ENCODE assay signal across 23 cellular contexts in the genomic region with DNA sequence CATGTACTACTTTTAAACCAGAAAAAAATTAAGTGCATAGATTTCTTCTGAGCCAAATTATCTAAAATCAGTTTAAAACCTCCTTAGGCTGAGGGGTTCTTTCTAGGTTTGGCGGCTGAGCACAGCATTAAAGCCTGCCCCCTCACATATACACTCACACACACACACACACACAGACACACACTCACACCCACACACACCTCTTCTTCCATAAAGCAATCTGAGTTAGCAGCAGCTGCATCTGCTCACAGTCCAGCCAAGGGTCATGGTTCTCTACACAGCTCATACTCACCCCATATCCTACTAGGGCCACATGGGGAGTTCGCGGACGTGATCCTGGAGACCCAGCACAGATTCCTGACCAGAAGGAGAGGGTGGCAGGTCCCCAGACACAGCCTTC. TPM values are rescaled to one million over a fixed set of nuclear protein-coding genes. Genes with fewer than 3 reads are reported as not detected.
DNase-seq lines count a peak whose midpoint lies in the region; ATAC-seq and TF ChIP-seq lines count a peak whose summit lies in the region.
"Had no signal": no experiment of that assay in that cellular context is flagged by ENCODE, and none has a peak within 500 bp of the region (broad histone marks: within the 10 kb centered on the region; RNA-seq: fewer than 3 reads in every experiment).

No MANE protein-coding gene starts in this region.

- H3K36me3 Mint-ChIP-seq in WTC11: no peaks in the 10 kb centered on the region

- POLR2A ChIA-PET in WTC11 (lab: Charles Lee): no interaction called here
- POLR2A ChIA-PET in HEK293T (lab: Yijun Ruan, JAX): no interaction called here

- H3K27me3 Mint-ChIP-seq in WTC11 (ENCODE audit: low read depth): peaks cover 2% of the 10 kb centered on the region; the same call in 1 of the 2 replicates

- TF ChIP-seq CTCF in cardiac muscle cell (IDR thresholded peaks at IDR 0.05; ENCODE audit: low read depth, low read length): no peak
- TF ChIP-seq CTCF in right atrium auricular region (IDR thresholded peaks at IDR 0.05): no peak
- no peak for TF ChIP-seq CTCF in WTC11 (IDR thresholded peaks at IDR 0.05)

- no peaks in the 10 kb centered on the region for H3K27me3 ChIP-seq in cardiac muscle cell
- no peaks in the 10 kb centered on the region for H3K27me3 ChIP-seq in right atrium auricular region

- H3K4me1 Mint-ChIP-seq in WTC11: peaks cover 27% of the 10 kb centered on the region

- peak overlapping the region; percentile 56 for H3K27ac ChIP-seq in cardiac muscle cell
- H3K27ac ChIP-seq in right atrium auricular region: no peak overlapping the region
- H3K27ac ChIP-seq: GM23248 had no signal

- H3K4me1 ChIP-seq in cardiac muscle cell (ENCODE audit: low read depth) (peaks cover 19% of the 10 kb centered on the region), right atrium auricular region (no peaks in the 10 kb centered on the region)

- CTCF ChIA-PET in WTC11 (lab: Charles Lee) (interaction anchor here (1.0 to 1.8 kb wide), 3 partner anchors 13 to 89 kb away, joined by 5 to 9 read pairs (median 7); no protein-coding TSS in a partner anchor), HEK293T (lab: Yijun Ruan, JAX) (interaction anchor here (0.6 kb wide), 1 partner anchor 19 kb away, joined by 3 read pairs; no protein-coding TSS in a partner anchor)

- H3K4me3 ChIP-seq in cardiac muscle cell (no peak overlapping the region), right atrium auricular region (no peak overlapping the region)
- H3K4me3 ChIP-seq: GM23248 had no signal

- no peaks in the 10 kb centered on the region for H3K9me3 Mint-ChIP-seq in WTC11

- H3K36me3 ChIP-seq in cardiac muscle cell: no peaks in the 10 kb centered on the region
- no peaks in the 10 kb centered on the region for H3K36me3 ChIP-seq in right atrium auricular region

- H3K27ac Mint-ChIP-seq in WTC11: peak overlapping the region; percentile 78; the same call in 1 of the 2 replicates

- DNase-seq in cardiac muscle cell (ENCODE audit: low read depth in 1 of 2, low spot score in 1 of 2) (no peak), right atrium auricular region (ENCODE audit: low spot score) (no peak), WTC11 (ENCODE audit: low spot score) (no peak), left kidney (ENCODE audit: low read depth, low spot score) (peak; percentile 62), HEK293T (ENCODE audit: extremely low spot score) (no peak), G401 (ENCODE audit: low spot score) (no peak)
- DNase-seq: 8988T, Calu3, DMS79 treated with DMSO at 0.1 percent for 48 hours, GM23248, KG1, MM.1S, NCI-H187 treated with DMSO at 0.1 percent for 48 hours, NCI-H2171 treated with DMSO at 0.1 percent for 48 hours, NCI-H446, NCI-H524 treated with DMSO at 0.1 percent for 48 hours, NCI-H774, SK-N-SH, SW 1271 had no signal

- in situ Hi-C loops in G401 (cut with HindIII; ENCODE audit: low sequenced_read_pairs): no loop called here

- ATAC-seq in WTC11 (no peak), HG03159 (IDR thresholded peaks at IDR 0.05; ENCODE audit: unreplicated experiment) (no peak), GM19397 (IDR thresholded peaks at IDR 0.05; ENCODE audit: unreplicated experiment) (no peak)

- H3K4me3 Mint-ChIP-seq in WTC11: no peak overlapping the region

- H3K9me3 ChIP-seq in cardiac muscle cell (ENCODE audit: low read depth) (no peaks in the 10 kb centered on the region), right atrium auricular region (no peaks in the 10 kb centered on the region)
- H3K9me3 ChIP-seq: SK-N-SH had no signal

TF ChIP-seq in WTC11, 78 proteins besides CTCF, POLR2A, EP300 and RAD21:
- no peak for TF ChIP-seq RELA (CRISPR knock-in tag; IDR thresholded peaks at IDR 0.05; ENCODE audit: borderline replicate concordance)
- no peak for TF ChIP-seq TEAD4 (CRISPR knock-in tag; IDR thresholded peaks at IDR 0.05)
- TF ChIP-seq ZBTB21 (CRISPR knock-in tag; IDR thresholded peaks at IDR 0.05; ENCODE audit: borderline replicate concordance): no peak
- no peak for TF ChIP-seq TEAD1 (CRISPR knock-in tag; IDR thresholded peaks at IDR 0.05)
- TF ChIP-seq, protein P1, sequence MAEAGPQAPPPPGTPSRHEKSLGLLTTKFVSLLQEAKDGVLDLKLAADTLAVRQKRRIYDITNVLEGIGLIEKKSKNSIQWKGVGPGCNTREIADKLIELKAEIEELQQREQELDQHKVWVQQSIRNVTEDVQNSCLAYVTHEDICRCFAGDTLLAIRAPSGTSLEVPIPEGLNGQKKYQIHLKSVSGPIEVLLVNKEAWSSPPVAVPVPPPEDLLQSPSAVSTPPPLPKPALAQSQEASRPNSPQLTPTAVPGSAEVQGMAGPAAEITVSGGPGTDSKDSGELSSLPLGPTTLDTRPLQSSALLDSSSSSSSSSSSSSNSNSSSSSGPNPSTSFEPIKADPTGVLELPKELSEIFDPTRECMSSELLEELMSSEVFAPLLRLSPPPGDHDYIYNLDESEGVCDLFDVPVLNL (CRISPR knock-in tag; IDR thresholded peaks at IDR 0.05; ENCODE audit: borderline replicate concordance, low read depth): no peak

TF ChIP-seq in HEK293T, 16 proteins besides CTCF, POLR2A, EP300 and RAD21:
- TF ChIP-seq ELF4 (IDR thresholded peaks at IDR 0.05): no peak
- TF ChIP-seq ARNT (IDR thresholded peaks at IDR 0.05): no peak
- TF ChIP-seq TARDBP (IDR thresholded peaks at IDR 0.05): no peak
- TF ChIP-seq L3MBTL2 (conservative IDR thresholded peaks at IDR 0.05): no peak
- TF ChIP-seq CTBP1 (IDR thresholded peaks at IDR 0.05; ENCODE audit: borderline replicate concordance): no peak
- TF ChIP-seq SUZ12 (IDR thresholded peaks at IDR 0.05): no peak
- no peak for TF ChIP-seq LEF1 (IDR thresholded peaks at IDR 0.05; ENCODE audit: borderline replicate concordance)
- TF ChIP-seq, protein P2, sequence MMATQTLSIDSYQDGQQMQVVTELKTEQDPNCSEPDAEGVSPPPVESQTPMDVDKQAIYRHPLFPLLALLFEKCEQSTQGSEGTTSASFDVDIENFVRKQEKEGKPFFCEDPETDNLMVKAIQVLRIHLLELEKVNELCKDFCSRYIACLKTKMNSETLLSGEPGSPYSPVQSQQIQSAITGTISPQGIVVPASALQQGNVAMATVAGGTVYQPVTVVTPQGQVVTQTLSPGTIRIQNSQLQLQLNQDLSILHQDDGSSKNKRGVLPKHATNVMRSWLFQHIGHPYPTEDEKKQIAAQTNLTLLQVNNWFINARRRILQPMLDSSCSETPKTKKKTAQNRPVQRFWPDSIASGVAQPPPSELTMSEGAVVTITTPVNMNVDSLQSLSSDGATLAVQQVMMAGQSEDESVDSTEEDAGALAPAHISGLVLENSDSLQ (IDR thresholded peaks at IDR 0.05): no peak
- no peak for TF ChIP-seq ZNF384 (IDR thresholded peaks at IDR 0.05)
- TF ChIP-seq HDGF (IDR thresholded peaks at IDR 0.05; ENCODE audit: borderline replicate concordance): no peak
- no peak for TF ChIP-seq BHLHE40 (IDR thresholded peaks at IDR 0.05; ENCODE audit: borderline replicate concordance)
TF ChIP-seq in HEK293T: peak in this region for 0.

RNA-seq across cellular contexts. Expression of a gene that starts 12.4 kb away (rescaled TPM):
- total RNA-seq in cardiac muscle cell (0.11 and 0.39 TPM in 2 replicates), right atrium auricular region (under 1 TPM; 0.12 to 0.22 TPM), WTC11 (2021) (1.4 to 1.9 TPM (median 1.5 TPM) in 3 replicates)
- polyA plus RNA-seq in cardiac muscle cell: 0.52 TPM in 1 of 2 replicates, not detected in the other
- not detected in 2 replicates for total RNA-seq in G401 (2014; rRNA removed; shearing (Covaris generic))
- total RNA-seq: Calu3, GM23248, PC-3 had no signal
- polyA plus RNA-seq: BJ, GM23248, SK-N-SH had no signal
